In genomic region chr2:236001166-236001828, GRCh38 we compare ENCODE assay signal across 15 cellular contexts.
"Had no signal": no experiment of that assay in that cellular context is flagged by ENCODE, and none has a peak within 500 bp of the region (broad histone marks: within the 10 kb centered on the region; RNA-seq: fewer than 3 reads in every experiment).

No MANE protein-coding gene starts in this region.

- FAIRE-seq: pancreas, small intestine had no signal

- H3K9me3 Mint-ChIP-seq: activated T-cell treated with anti-CD3 and anti-CD28 coated beads, Interleukin-2, amount 50 U/mL, for 24 hours; central memory CD8-positive, alpha-beta T cell; dendritic cell treated with granulocyte-macrophage colony-stimulating factor and Interleukin-4, amounts not matched to agents 40 ng/mL and 50 ng/mL, for 4 days had no signal

- H3K27me3 ChIP-seq: esophagus muscularis mucosa, pancreas, testis had no signal

- H3K4me3 ChIP-seq: esophagus muscularis mucosa, pancreas, testis had no signal

- H3K4me1 ChIP-seq: esophagus muscularis mucosa, pancreas, testis had no signal

- H3K27ac ChIP-seq: esophagus muscularis mucosa, pancreas, testis had no signal

- H3K4me3 Mint-ChIP-seq: activated naive CD8-positive, alpha-beta T cell; activated T-cell treated with anti-CD3 and anti-CD28 coated beads, Interleukin-2, amount 50 U/mL, for 24 hours; brain; central memory CD8-positive, alpha-beta T cell; dendritic cell treated with granulocyte-macrophage colony-stimulating factor and Interleukin-4, amounts not matched to agents 40 ng/mL and 50 ng/mL, for 4 days; neural crest cell had no signal

- H3K27me3 Mint-ChIP-seq: brain; central memory CD8-positive, alpha-beta T cell; dendritic cell treated with granulocyte-macrophage colony-stimulating factor and Interleukin-4, amounts not matched to agents 40 ng/mL and 50 ng/mL, for 4 days had no signal

- ATAC-seq: activated CD4-positive, CD25-positive, alpha-beta regulatory T cell treated with anti-CD3 and anti-CD28 coated beads, Interleukin-2, amount 50 U/mL, for 24 hours; pancreas had no signal

- H3K36me3 ChIP-seq: pancreas had no signal

- H3K4me1 Mint-ChIP-seq: brain; central memory CD8-positive, alpha-beta T cell had no signal

- DNase-seq: activated effector memory CD4-positive, alpha-beta T cell treated with Interleukin-2 at 50 U/mL for 16 hours; activated T-cell treated with anti-CD3 and anti-CD28 coated beads, Interleukin-2, amount 50 U/mL, for 24 hours; amygdala; mesendoderm; pancreas; small intestine; T-helper 2 cell; testis had no signal

- H3K9me3 ChIP-seq: esophagus muscularis mucosa, pancreas, testis had no signal

- H3K27ac Mint-ChIP-seq: activated naive CD8-positive, alpha-beta T cell; activated T-cell treated with anti-CD3 and anti-CD28 coated beads, Interleukin-2, amount 50 U/mL, for 24 hours; dendritic cell treated with granulocyte-macrophage colony-stimulating factor and Interleukin-4, amounts not matched to agents 40 ng/mL and 50 ng/mL, for 4 days had no signal
